ENCODE assay signal across 13 cellular contexts in the genomic region with DNA sequence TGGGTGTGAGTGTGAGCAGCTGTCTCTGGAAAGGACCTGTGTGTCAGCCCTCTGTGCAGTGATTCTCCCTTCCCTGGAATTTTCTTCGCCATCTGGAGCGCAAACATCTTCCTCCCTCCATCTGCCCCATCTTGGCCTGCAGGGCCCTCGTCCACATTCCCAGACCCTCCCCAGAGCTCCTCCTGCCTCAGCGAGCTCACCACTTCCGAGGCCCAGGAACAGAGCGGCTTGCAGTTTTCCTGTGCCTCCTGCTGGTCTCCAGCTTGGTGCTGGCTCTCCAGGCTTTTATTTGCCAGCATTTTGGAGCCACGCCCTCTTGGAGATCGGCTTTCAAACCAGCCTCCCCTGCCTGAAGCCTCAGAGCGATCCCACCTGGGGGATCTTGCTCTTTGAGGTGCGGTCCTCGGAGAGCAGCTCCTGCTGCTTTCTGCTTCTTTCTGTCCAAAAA. TPM values are rescaled to one million over a fixed set of nuclear protein-coding genes. Genes with fewer than 3 reads are reported as not detected.
DNase-seq lines count a peak whose midpoint lies in the region; ATAC-seq and TF ChIP-seq lines count a peak whose summit lies in the region.
"Had no signal": no experiment of that assay in that cellular context is flagged by ENCODE, and none has a peak within 500 bp of the region (broad histone marks: within the 10 kb centered on the region; RNA-seq: fewer than 3 reads in every experiment).

A gene with protein sequence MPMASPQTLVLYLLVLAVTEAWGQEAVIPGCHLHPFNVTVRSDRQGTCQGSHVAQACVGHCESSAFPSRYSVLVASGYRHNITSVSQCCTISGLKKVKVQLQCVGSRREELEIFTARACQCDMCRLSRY (minus strand): TSS at position 260 of the 448 bp plus-strand sequence. CDS start 433 bp downstream, outside the sequence.

- WGBS in HUES64: 21% methylated on average over 11 of the region's 11 CpGs

- no peaks in the 10 kb centered on the region for H3K9me3 Mint-ChIP-seq in activated T-helper 17 cell treated with anti-CD3 and anti-CD28 coated beads, Interleukin-2, amount 50 U/mL, for 72 hours

- H3K4me1 ChIP-seq in HUES64 (ENCODE audit: insufficient read depth, low read length) (peaks cover 13% of the 10 kb centered on the region), mucosa of descending colon (ENCODE audit: low read depth) (no peaks in the 10 kb centered on the region)
- H3K4me1 ChIP-seq: esophagus muscularis mucosa had no signal

- H3K27me3 Mint-ChIP-seq in activated T-helper 17 cell treated with anti-CD3 and anti-CD28 coated beads, Interleukin-2, amount 50 U/mL, for 72 hours: peaks cover 11% of the 10 kb centered on the region
- H3K27me3 Mint-ChIP-seq: activated naive CD8-positive, alpha-beta T cell had no signal

- H3K4me3 Mint-ChIP-seq in activated T-helper 17 cell treated with anti-CD3 and anti-CD28 coated beads, Interleukin-2, amount 50 U/mL, for 72 hours: no peak within 1 kb of the TSS
- H3K4me3 Mint-ChIP-seq: activated naive CD8-positive, alpha-beta T cell had no signal

- no peak for DNase-seq in AG09309 (ENCODE audit: low read depth)
- peak; percentile 89 for DNase-seq in islet precursor cell
- no peak for DNase-seq in stimulated activated CD4-positive, alpha-beta T cell treated with anti-CD3 and anti-CD28 coated beads, Interleukin-12 subunit alpha, Interleukin-12 subunit beta, amount 100 ng/mL, for 4 hours
- DNase-seq in mucosa of descending colon: no peak
- DNase-seq: midbrain; stimulated activated CD4-positive, alpha-beta T cell treated with anti-CD3 and anti-CD28 coated beads, Interleukin-2, amount 100 ng/mL, for 24 hours had no signal

- intact Hi-C loops in mucosa of descending colon (cut with DNase I, micrococcal nuclease): no loop called here

- H3K9ac ChIP-seq in HUES64 (ENCODE audit: low read depth, low read length): no peak within 1 kb of the TSS

- no peaks in the 10 kb centered on the region for H3K4me1 Mint-ChIP-seq in activated T-helper 17 cell treated with anti-CD3 and anti-CD28 coated beads, Interleukin-2, amount 50 U/mL, for 72 hours

- TF ChIP-seq CTCF in AG09309 (IDR thresholded peaks at IDR 0.05; ENCODE audit: control insufficient read depth, insufficient read depth, low read depth, low read length, missing control alignments) (peak; percentile 4), mucosa of descending colon (IDR thresholded peaks at IDR 0.05) (no peak)

- H3K27ac ChIP-seq in HUES64 (ENCODE audit: low read depth, low read length): no peak within 1 kb of the TSS
- H3K27ac ChIP-seq: esophagus muscularis mucosa had no signal

- no peak within 1 kb of the TSS for H3K4me3 ChIP-seq in AG09309 (ENCODE audit: control insufficient read depth, low read depth, low read length)
- H3K4me3 ChIP-seq in HUES64 (ENCODE audit: low read length): 0 out of 2 replicates have a peak within 1 kb of the TSS, but pooled peaks have one; percentile 15
- no peak within 1 kb of the TSS for H3K4me3 ChIP-seq in mucosa of descending colon
- H3K4me3 ChIP-seq: esophagus muscularis mucosa, tibial nerve had no signal

- H3K36me3 ChIP-seq in HUES64 (ENCODE audit: insufficient read depth, low read length) (peaks cover 4% of the 10 kb centered on the region; the same call in 1 of the 2 replicates), mucosa of descending colon (ENCODE audit: low read depth) (peaks cover 9% of the 10 kb centered on the region)

- peak within 1 kb of the TSS; percentile 17 for H3K27ac Mint-ChIP-seq in activated T-helper 17 cell treated with anti-CD3 and anti-CD28 coated beads, Interleukin-2, amount 50 U/mL, for 72 hours
- H3K27ac Mint-ChIP-seq: activated naive CD8-positive, alpha-beta T cell had no signal

- H3K36me3 Mint-ChIP-seq in activated T-helper 17 cell treated with anti-CD3 and anti-CD28 coated beads, Interleukin-2, amount 50 U/mL, for 72 hours (ENCODE audit: low read depth): peaks cover 35% of the 10 kb centered on the region
- H3K36me3 Mint-ChIP-seq: activated naive CD8-positive, alpha-beta T cell had no signal

- no peak for ATAC-seq in activated T-helper 17 cell treated with anti-CD3 and anti-CD28 coated beads, Interleukin-2, amount 50 U/mL, for 72 hours (replicated peaks)
- ATAC-seq in GM19035 (IDR thresholded peaks at IDR 0.05; ENCODE audit: unreplicated experiment) (no peak), HG02885 (IDR thresholded peaks at IDR 0.05; ENCODE audit: poor library complexity, unreplicated experiment) (no peak), mucosa of descending colon (no peak)

- H3K27me3 ChIP-seq in HUES64 (ENCODE audit: insufficient read depth, low read length): no peaks in the 10 kb centered on the region
- H3K27me3 ChIP-seq: esophagus muscularis mucosa, tibial nerve had no signal

- H3K9me3 ChIP-seq in HUES64 (ENCODE audit: insufficient read depth, low read depth, low read length) (no peaks in the 10 kb centered on the region), mucosa of descending colon (no peaks in the 10 kb centered on the region)
- H3K9me3 ChIP-seq: esophagus muscularis mucosa, tibial nerve had no signal

RNA-seq across cellular contexts. Expression of the gene that starts here (rescaled TPM):
- polyA plus RNA-seq in HUES64 (2013, experiment 1 of 2): 0.60 TPM
- polyA plus RNA-seq in HUES64 (2013, experiment 2 of 2): 0.63 TPM
- under 1 TPM in 1 of 2 donors, not detected in 1; 0.43 TPM for total RNA-seq in activated T-helper 17 cell treated with anti-CD3 and anti-CD28 coated beads, Interleukin-2, amount 50 U/mL, for 72 hours
- total RNA-seq in mucosa of descending colon: not detected
- total RNA-seq: esophagus muscularis mucosa, tibial nerve had no signal
